Comparison of ENCODE assay signal across 19 cellular contexts in the genomic region with DNA sequence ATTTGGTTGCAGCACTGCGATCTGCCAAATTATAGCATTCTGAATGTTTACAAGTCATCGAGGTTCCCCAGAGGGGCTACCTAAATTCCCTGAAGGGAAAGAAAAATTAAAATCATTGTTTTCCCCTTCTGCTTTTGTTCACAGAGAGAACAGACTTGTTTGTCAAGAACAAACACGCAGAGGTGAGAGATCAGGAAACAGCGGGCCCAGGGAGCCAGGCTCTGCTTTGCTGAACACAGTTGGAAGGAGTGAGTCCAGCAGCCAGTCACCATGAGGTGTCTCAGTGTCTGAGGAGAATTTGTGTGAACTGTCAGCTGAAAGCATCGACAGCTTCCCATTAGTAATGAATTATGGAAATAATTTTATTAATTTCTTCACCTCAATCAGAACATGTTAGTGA. TPM values are rescaled to one million over a fixed set of nuclear protein-coding genes. Genes with fewer than 3 reads are reported as not detected.
DNase-seq lines count a peak whose midpoint lies in the region; ATAC-seq and TF ChIP-seq lines count a peak whose summit lies in the region.
"Had no signal": no experiment of that assay in that cellular context is flagged by ENCODE, and none has a peak within 500 bp of the region (broad histone marks: within the 10 kb centered on the region; RNA-seq: fewer than 3 reads in every experiment).

No MANE protein-coding gene starts in this region.

- H4K91ac ChIP-seq in H9 (ENCODE audit: insufficient read length, low read depth, low read length), result no peak overlapping the region

- H3K27ac ChIP-seq in PC-3 (ENCODE audit: low read length) (no peak overlapping the region), H9 (ENCODE audit: insufficient read length, low read depth, low read length) (no peak overlapping the region), tibial artery (no peak overlapping the region)
- H3K27ac ChIP-seq: ovary, SK-N-MC, thyroid gland had no signal

- H2BK120ac ChIP-seq in H9 (ENCODE audit: low read depth, low read length, poor library complexity, severe bottlenecking), result no peak overlapping the region

- H2BK12ac ChIP-seq in H9 (ENCODE audit: insufficient read length, low read depth, low read length), result no peak overlapping the region

- H2BK15ac ChIP-seq in H9 (ENCODE audit: low read depth, low read length), result no peak overlapping the region

- H3F3A ChIP-seq in PC-3 (ENCODE audit: low read length, unreplicated experiment), result no peaks in the 10 kb centered on the region

- H3K27me3 Mint-ChIP-seq in H9 (ENCODE audit: low read depth), result no peaks in the 10 kb centered on the region

- no peak overlapping the region for H3K4me3 ChIP-seq in PC-3 (ENCODE audit: low read length)
- H3K4me3 ChIP-seq in tibial artery, result no peak overlapping the region
- H3K4me3 ChIP-seq: lung, ovary, SK-N-MC, thyroid gland had no signal

- H3T11ph ChIP-seq in H9 (ENCODE audit: low read length), result no peak overlapping the region

- no peaks in the 10 kb centered on the region; a peak in 1 of 5 replicates for H3K9me3 Mint-ChIP-seq in H9
- H3K9me3 Mint-ChIP-seq: activated naive CD4-positive, alpha-beta T cell treated with anti-CD3 and anti-CD28 coated beads, Interleukin-2, amount 50 U/mL, for 24 hours; activated T-cell treated with anti-CD3 and anti-CD28 coated beads, Interleukin-2, amount 50 U/mL, for 4 hours had no signal

- no peak overlapping the region for H2BK20ac ChIP-seq in H9 (ENCODE audit: low read depth, low read length, poor library complexity, severe bottlenecking)

- peaks cover 23 to 32% of the 10 kb centered on the region in 2 experiments for H3K4me1 Mint-ChIP-seq in H9
- H3K4me1 Mint-ChIP-seq: activated naive CD4-positive, alpha-beta T cell treated with anti-CD3 and anti-CD28 coated beads, Interleukin-2, amount 50 U/mL, for 24 hours had no signal

- CTCF ChIA-PET in PC-3 (lab: Charles Lee), result interaction anchor here (1.1 kb wide), 1 partner anchor 53 kb away, joined by 5 read pairs; a partner anchor contains a TSS

- H3K18ac ChIP-seq in H9 (ENCODE audit: insufficient read length, low read depth, low read length), result no peak overlapping the region

- no peak overlapping the region for H3K27ac Mint-ChIP-seq in H9
- H3K27ac Mint-ChIP-seq: activated naive CD4-positive, alpha-beta T cell treated with anti-CD3 and anti-CD28 coated beads, Interleukin-2, amount 50 U/mL, for 24 hours had no signal

- no peak overlapping the region for H4K8ac ChIP-seq in H9 (replicated peaks; ENCODE audit: insufficient read length, low read depth, low read length)

- H3K14ac ChIP-seq in H9 (ENCODE audit: insufficient read depth, low read length), result no peak overlapping the region

- 0 out of 2 replicates have a peak overlapping the region, but pooled peaks have one; percentile 14 for H3K4me2 ChIP-seq in PC-3 (ENCODE audit: low read length)
- no peak overlapping the region for H3K4me2 ChIP-seq in H9 (ENCODE audit: insufficient read depth, insufficient read length, low read length)

- no peaks in the 10 kb centered on the region for H3K79me2 ChIP-seq in PC-3 (ENCODE audit: low read length)
- H3K79me2 ChIP-seq in H9 (ENCODE audit: insufficient read depth, low read length), result no peaks in the 10 kb centered on the region

- no peak overlapping the region for H3K4me3 Mint-ChIP-seq in H9
- H3K4me3 Mint-ChIP-seq: activated naive CD4-positive, alpha-beta T cell treated with anti-CD3 and anti-CD28 coated beads, Interleukin-2, amount 50 U/mL, for 24 hours; activated T-cell treated with anti-CD3 and anti-CD28 coated beads, Interleukin-2, amount 50 U/mL, for 4 hours had no signal

- H3K9ac ChIP-seq in PC-3 (ENCODE audit: low read length), result no peak overlapping the region
- no peak overlapping the region for H3K9ac ChIP-seq in H9 (ENCODE audit: extremely low read depth, insufficient read length, low read length)

- H3K9me2 ChIP-seq in PC-3 (replicated peaks; ENCODE audit: low read length), result no peaks in the 10 kb centered on the region

- H3K79me1 ChIP-seq in H9 (ENCODE audit: insufficient read depth, low read depth, low read length, poor library complexity, severe bottlenecking), result no peaks in the 10 kb centered on the region

- H2AK5ac ChIP-seq in H9 (ENCODE audit: insufficient read length, low read length), result no peak overlapping the region

- H3K4ac ChIP-seq in H9 (ENCODE audit: low read depth, low read length), result no peak overlapping the region

- no peak for TF ChIP-seq CTCF in PC-3 (conservative IDR thresholded peaks at IDR 0.05; ENCODE audit: low read depth, low read length)
- no peak for TF ChIP-seq CTCF in H9 (conservative IDR thresholded peaks at IDR 0.05)
- TF ChIP-seq CTCF in tibial artery (IDR thresholded peaks at IDR 0.05), result no peak

- H4K5ac ChIP-seq in H9 (ENCODE audit: insufficient read length, low read depth, low read length), result no peak overlapping the region

- WGBS in H9 (ENCODE audit: extremely low coverage, insufficient read length, low lambda C conversion rate), result no CpG with 5 or more reads among the region's 5 CpGs

- H3K23me2 ChIP-seq in H9 (ENCODE audit: insufficient read length, low read depth, low read length, poor library complexity, severe bottlenecking), result no peaks in the 10 kb centered on the region

- no peak overlapping the region for H3K23ac ChIP-seq in H9 (ENCODE audit: insufficient read length, low read depth, low read length)

- DNase-seq in DMS53 treated with DMSO at 0.1 percent for 48 hours (lab: John Stamatoyannopoulos, UW; ENCODE audit: unreplicated experiment) (peak; percentile 87), NCI-H1436 treated with DMSO at 0.1 percent for 48 hours (lab: John Stamatoyannopoulos, UW) (peak; percentile 18), PC-3 (peak; percentile 51), left lobe of liver (ENCODE audit: low spot score) (no peak), NAMALWA (ENCODE audit: low spot score) (no peak), H9 (no peak), T-helper 9 cell (no peak), tibial artery (no peak)
- DNase-seq: activated T-cell treated with anti-CD3 and anti-CD28 coated beads, Interleukin-2, amount 50 U/mL, for 4 hours; DND-41; NCI-H187; NK-92 treated with Interleukin-12 subunit alpha and Interleukin-12 subunit beta, amount 100 ng/mL, for 24 hours; ovary; stimulated activated CD4-positive, alpha-beta T cell treated with anti-CD3 and anti-CD28 coated beads, Interleukin-1b, Interleukin-23, amount 100 ng/mL, for 48 hours; stimulated activated naive CD4-positive, alpha-beta T cell; thyroid gland had no signal

- H2AFZ ChIP-seq in PC-3 (ENCODE audit: low read length) (no peak overlapping the region; the same call in 1 of the 2 replicates), H9 (ENCODE audit: low read length) (no peak overlapping the region)

- no peaks in the 10 kb centered on the region; a peak in 1 of 7 replicates for H3K36me3 Mint-ChIP-seq in H9 (ENCODE audit: insufficient read depth in 1 of 3, low read depth in 3 of 3)
- H3K36me3 Mint-ChIP-seq: activated naive CD4-positive, alpha-beta T cell treated with anti-CD3 and anti-CD28 coated beads, Interleukin-2, amount 50 U/mL, for 24 hours had no signal

- intact Hi-C loops in PC-3 (cut with micrococcal nuclease) (no loop called here), tibial artery (cut with DNase I; ENCODE audit: low total_unique reads) (no loop called here)

- H3K9me3 ChIP-seq in PC-3 (ENCODE audit: low read length) (no peaks in the 10 kb centered on the region), H9 (ENCODE audit: control insufficient read depth, low read depth, low read length) (no peaks in the 10 kb centered on the region), tibial artery (no peaks in the 10 kb centered on the region)
- H3K9me3 ChIP-seq: ovary, thyroid gland had no signal

- POLR2A ChIA-PET in PC-3 (lab: Charles Lee; ENCODE audit: unreplicated experiment), result no interaction called here

- H3K36me3 ChIP-seq in PC-3 (ENCODE audit: low read depth, low read length) (no peaks in the 10 kb centered on the region), tibial artery (no peaks in the 10 kb centered on the region)
- H3K36me3 ChIP-seq: ovary, thyroid gland had no signal

- H3K27me3 ChIP-seq in PC-3 (ENCODE audit: low read length) (no peaks in the 10 kb centered on the region), H9 (ENCODE audit: insufficient read depth, low read length) (no peaks in the 10 kb centered on the region), tibial artery (no peaks in the 10 kb centered on the region)
- H3K27me3 ChIP-seq: ovary, thyroid gland had no signal

- no TSS peak for BruUV-seq in PC-3 (replicated peaks; lab: Mats Ljungman, UMichigan)

- H4K20me1 ChIP-seq in PC-3 (ENCODE audit: low read length) (no peaks in the 10 kb centered on the region), H9 (ENCODE audit: control insufficient read depth, insufficient read depth, insufficient read length) (no peaks in the 10 kb centered on the region)

- H2BK5ac ChIP-seq in H9 (ENCODE audit: insufficient read length, low read length), result no peak overlapping the region

- no peak overlapping the region for H3K56ac ChIP-seq in H9 (ENCODE audit: insufficient read length, low read depth, low read length)

- peaks cover 16% of the 10 kb centered on the region for H3K4me1 ChIP-seq in PC-3 (ENCODE audit: insufficient read depth, low read length)
- no peaks in the 10 kb centered on the region for H3K4me1 ChIP-seq in H9 (ENCODE audit: insufficient read depth, low read length)
- H3K4me1 ChIP-seq in tibial artery, result no peaks in the 10 kb centered on the region
- H3K4me1 ChIP-seq: thyroid gland had no signal

- ATAC-seq in PC-3, result peak; percentile 53; the same call in 1 of the 2 replicates
- ATAC-seq in left lobe of liver, result peak; percentile 77
- ATAC-seq: activated T-cell treated with anti-CD3 and anti-CD28 coated beads, Interleukin-2, amount 50 U/mL, for 4 hours had no signal

RNA-seq across cellular contexts. Expression of a gene that starts 52.5 kb away (rescaled TPM):
- 10.3 and 10.4 TPM in 2 replicates for total RNA-seq in PC-3 (2014; rRNA removed)
- total RNA-seq in left lobe of liver, result 11.7 TPM
- 15.3 and 18.0 TPM in 2 replicates for total RNA-seq in H9 (2021)

Comparison
In these comparisons a context has a peak if more than half of its experiments do, and no peak if none do; other contexts are left out.
1. DNase-seq: peak in DMS53 treated with DMSO at 0.1 percent for 48 hours (single experiment), NCI-H1436 treated with DMSO at 0.1 percent for 48 hours (single experiment) and PC-3 (single experiment); none in left lobe of liver (single experiment), NAMALWA (single experiment), H9 (single experiment), T-helper 9 cell (single experiment) and tibial artery (0 of 2).